Comparison of ENCODE assay signal across 12 cellular contexts in genomic region chr4:141350122-141350904, GRCh38.
DNase-seq lines count a peak whose midpoint lies in the region; ATAC-seq and TF ChIP-seq lines count a peak whose summit lies in the region.
"Had no signal": no experiment of that assay in that cellular context is flagged by ENCODE, and none has a peak within 500 bp of the region (broad histone marks: within the 10 kb centered on the region; RNA-seq: fewer than 3 reads in every experiment).

No MANE protein-coding gene starts in this region.

- H3K9me3 ChIP-seq in lung (ENCODE audit: control insufficient read depth in 2 of 2, insufficient read depth in 1 of 2, low read length in 1 of 2) = peaks cover 0 to 3% of the 10 kb centered on the region in 2 donors
- H3K9me3 ChIP-seq: testis had no signal

- no peaks in the 10 kb centered on the region for H3K36me3 ChIP-seq in lung (ENCODE audit: control insufficient read depth in 2 of 2, insufficient read depth in 2 of 2, low read length in 2 of 2)

- no peak overlapping the region for H3K4me3 ChIP-seq in AG04449 (ENCODE audit: low read depth, low read length)
- H3K4me3 ChIP-seq in astrocyte of the spinal cord (ENCODE audit: low read depth, low read length) = no peak overlapping the region
- H3K4me3 ChIP-seq in lung = no peak overlapping the region
- H3K4me3 ChIP-seq: testis had no signal

- POLR2A ChIA-PET in AG04449 (lab: Yijun Ruan, JAX) = interaction anchor here (0.6 to 0.8 kb wide), 3 partner anchors 48 to 418 kb away, joined by 3 to 6 read pairs (median 3); no protein-coding TSS in a partner anchor

- no peaks in the 10 kb centered on the region for H3K27me3 ChIP-seq in lung (ENCODE audit: control insufficient read depth, insufficient read depth)
- H3K27me3 ChIP-seq: testis had no signal

- TF ChIP-seq CTCF in AG04449 (IDR thresholded peaks at IDR 0.05; ENCODE audit: insufficient read depth, low read length, missing control alignments) (no peak), astrocyte of the spinal cord (IDR thresholded peaks at IDR 0.05; ENCODE audit: low read depth, low read length) (no peak), lung (IDR thresholded peaks at IDR 0.05; ENCODE audit: control extremely low read depth, extremely low read depth) (no peak)

- H3K4me1 ChIP-seq in lung (ENCODE audit: control insufficient read depth in 2 of 2, insufficient read depth in 2 of 2, low read length in 2 of 2) = no peaks in the 10 kb centered on the region
- H3K4me1 ChIP-seq: testis had no signal

- DNase-seq in AG04449 (ENCODE audit: low read depth, low spot score) (peak; percentile 87), HT1080 (ENCODE audit: low read depth) (peak; percentile 88), astrocyte of the spinal cord (ENCODE audit: low read depth, low spot score) (peak; percentile 92), lung (ENCODE audit: low spot score) (no peak), NCI-H187 (lab: John Stamatoyannopoulos, UW) (no peak)
- no peak for DNase-seq in stimulated activated CD4-positive, alpha-beta T cell treated with anti-CD3 and anti-CD28 coated beads, Interleukin-2, amount 100 ng/mL, for 48 hours
- no peak for DNase-seq in stimulated activated CD8-positive, alpha-beta memory T cell treated with anti-CD3 and anti-CD28 coated beads, Interleukin-4, amount 100 ng/mL, for 48 hours
- DNase-seq: activated T-cell treated with anti-CD3 and anti-CD28 coated beads, Interleukin-2, amount 50 U/mL, for 4 hours; DND-41; testis had no signal

- H3K27ac ChIP-seq in lung (ENCODE audit: low read depth in 1 of 2, low read length in 1 of 2) = no peak overlapping the region
- H3K27ac ChIP-seq: testis had no signal

- 43 to 76% methylated on average over 3 of the region's 3 CpGs for WGBS in lung, 2 donors

- ATAC-seq in lung (ENCODE audit: insufficient read depth, low FRiP score) (peak; percentile 48), GM18873 (IDR thresholded peaks at IDR 0.05; ENCODE audit: low FRiP score, unreplicated experiment) (no peak)
- ATAC-seq: activated T-cell treated with anti-CD3 and anti-CD28 coated beads, Interleukin-2, amount 50 U/mL, for 4 hours; sciatic nerve had no signal

- CTCF ChIA-PET in AG04449 (lab: Yijun Ruan, JAX) = interaction anchor here (1.3 to 1.4 kb wide), 2 partner anchors 26 to 136 kb away, joined by 3 to 4 read pairs; no protein-coding TSS in a partner anchor

- in situ Hi-C loops in astrocyte of the spinal cord (cut with HindIII; ENCODE audit: low sequenced_read_pairs) = no loop called here

Comparison
In these comparisons a context has a peak if more than half of its experiments do, and no peak if none do; other contexts are left out.
1. DNase-seq: peak in AG04449 (single experiment), HT1080 (single experiment) and astrocyte of the spinal cord (single experiment); none in lung (single experiment), stimulated activated CD4-positive, alpha-beta T cell treated with anti-CD3 and anti-CD28 coated beads, Interleukin-2, amount 100 ng/mL, for 48 hours (0 of 2), NCI-H187 (0 of 2) and stimulated activated CD8-positive, alpha-beta memory T cell treated with anti-CD3 and anti-CD28 coated beads, Interleukin-4, amount 100 ng/mL, for 48 hours (single experiment).